Comparison of ENCODE assay signal across 14 cellular contexts in genomic region chr5:138716456-138716924, GRCh38. TPM values are rescaled to one million over a fixed set of nuclear protein-coding genes. Genes with fewer than 3 reads are reported as not detected.
DNase-seq lines count a peak whose midpoint lies in the region; ATAC-seq, FAIRE-seq and TF ChIP-seq lines count a peak whose summit lies in the region.
"Had no signal": no experiment of that assay in that cellular context is flagged by ENCODE, and none has a peak within 500 bp of the region (broad histone marks: within the 10 kb centered on the region; RNA-seq: fewer than 3 reads in every experiment).

No MANE protein-coding gene starts in this region.

- no peak for TF ChIP-seq RAD21 in Ishikawa (IDR thresholded peaks at IDR 0.05; ENCODE audit: low read depth)

- no peaks in the 10 kb centered on the region for H3K27me3 ChIP-seq in dorsolateral prefrontal cortex
- H3K27me3 ChIP-seq: sigmoid colon had no signal

- H3K27ac Mint-ChIP-seq in activated naive CD4-positive, alpha-beta T cell treated with anti-CD3 and anti-CD28 coated beads, Interleukin-2, amount 10 ng/mL, durations not matched to agents 7 days and 5 days: no peak overlapping the region
- H3K27ac Mint-ChIP-seq: activated T-helper 2 cell treated with anti-CD3 and anti-CD28 coated beads, Interferon-gamma antibody, Interleukin-2, Interleukin-4, amounts not matched to agents 10 μg/mL and 5 μg/mL and 100 μg/mL, durations not matched to agents 14 hours and 24 hours and 36 hours; CD4-positive, alpha-beta T cell had no signal

- H3K4me3 ChIP-seq in dorsolateral prefrontal cortex: no peak overlapping the region
- H3K4me3 ChIP-seq: sigmoid colon had no signal

- peaks cover 50% of the 10 kb centered on the region for H3K27me3 Mint-ChIP-seq in activated naive CD4-positive, alpha-beta T cell treated with anti-CD3 and anti-CD28 coated beads, Interleukin-2, amount 10 ng/mL, durations not matched to agents 7 days and 5 days

- no peak for TF ChIP-seq CTCF in dorsolateral prefrontal cortex (IDR thresholded peaks at IDR 0.05 in 54 of 56, conservative IDR thresholded peaks at IDR 0.05 in 2 of 56; ENCODE audit: low read depth in 1 of 56, partially characterized antibody in 56 of 56)

- no peaks in the 10 kb centered on the region for H3K36me3 Mint-ChIP-seq in activated naive CD4-positive, alpha-beta T cell treated with anti-CD3 and anti-CD28 coated beads, Interleukin-2, amount 10 ng/mL, durations not matched to agents 7 days and 5 days

- DNase-seq in DMS153 (lab: John Stamatoyannopoulos, UW): peak; percentile 74
- peak; percentile 15 for DNase-seq in RCC 7860 (ENCODE audit: low spot score)
- peak; percentile 36 for DNase-seq in iris pigment epithelial cell (ENCODE audit: low read depth)
- DNase-seq in activated naive CD4-positive, alpha-beta T cell treated with anti-CD3 and anti-CD28 coated beads, Interleukin-2, amount 10 ng/mL, durations not matched to agents 7 days and 5 days: no peak
- DNase-seq in caudate nucleus (lab: John Stamatoyannopoulos, UW): no peak
- DNase-seq in dorsolateral prefrontal cortex: no peak
- DNase-seq: CD4-positive, alpha-beta T cell; head of caudate nucleus; SHP77; sigmoid colon had no signal

- H3K27ac ChIP-seq in caudate nucleus (ENCODE audit: low read depth, low read length) (no peak overlapping the region), dorsolateral prefrontal cortex (no peak overlapping the region)
- H3K27ac ChIP-seq: sigmoid colon had no signal

- no peak for FAIRE-seq in RCC 7860 (lab: Jason Lieb, UNC)

- TF ChIP-seq EP300 in Ishikawa (IDR thresholded peaks at IDR 0.05; ENCODE audit: borderline replicate concordance): peak; percentile 90

- ATAC-seq in HG02981 (IDR thresholded peaks at IDR 0.05; ENCODE audit: unreplicated experiment): no peak
- ATAC-seq: activated CD4-positive, CD25-positive, alpha-beta regulatory T cell treated with anti-CD3 and anti-CD28 coated beads, Interleukin-2, amount 50 U/mL, for 24 hours had no signal

- no peaks in the 10 kb centered on the region for H3K9me3 Mint-ChIP-seq in activated naive CD4-positive, alpha-beta T cell treated with anti-CD3 and anti-CD28 coated beads, Interleukin-2, amount 10 ng/mL, durations not matched to agents 7 days and 5 days
- H3K9me3 Mint-ChIP-seq: activated T-helper 2 cell treated with anti-CD3 and anti-CD28 coated beads, Interferon-gamma antibody, Interleukin-2, Interleukin-4, amounts not matched to agents 10 μg/mL and 5 μg/mL and 100 μg/mL, durations not matched to agents 14 hours and 24 hours and 36 hours; CD4-positive, alpha-beta T cell had no signal

- CTCF ChIA-PET in activated naive CD4-positive, alpha-beta T cell treated with anti-CD3 and anti-CD28 coated beads, Interleukin-2, amount 10 ng/mL, durations not matched to agents 7 days and 5 days (lab: Charles Lee): no interaction called here

- no peak overlapping the region for H3K4me3 Mint-ChIP-seq in activated naive CD4-positive, alpha-beta T cell treated with anti-CD3 and anti-CD28 coated beads, Interleukin-2, amount 10 ng/mL, durations not matched to agents 7 days and 5 days
- H3K4me3 Mint-ChIP-seq: CD4-positive, alpha-beta T cell had no signal

- intact Hi-C loops in dorsolateral prefrontal cortex (cut with DNase I): no loop called here

- H3K4me1 Mint-ChIP-seq in activated naive CD4-positive, alpha-beta T cell treated with anti-CD3 and anti-CD28 coated beads, Interleukin-2, amount 10 ng/mL, durations not matched to agents 7 days and 5 days: no peaks in the 10 kb centered on the region

TF ChIP-seq in Ishikawa, 13 proteins besides CTCF, POLR2A, EP300 and RAD21:
- TF ChIP-seq CREB1 (IDR thresholded peaks at IDR 0.05; ENCODE audit: low read depth): no peak
- no peak for TF ChIP-seq EGR1 (IDR thresholded peaks at IDR 0.05)
- peak; percentile 98 for TF ChIP-seq NFIC (IDR thresholded peaks at IDR 0.05)
- peak; percentile 48; the same call in 1 of the 2 replicates for TF ChIP-seq YY1 (IDR thresholded peaks at IDR 0.05; ENCODE audit: low read depth)
- 0 out of 2 replicates have a peak, but pooled peaks have one; percentile 23 for TF ChIP-seq CEBPB (IDR thresholded peaks at IDR 0.05)
- peak; percentile 76 for TF ChIP-seq FOXM1 (IDR thresholded peaks at IDR 0.05; ENCODE audit: borderline replicate concordance, low read depth)
- peak; percentile 52; the same call in 1 of the 2 replicates for TF ChIP-seq MAX (IDR thresholded peaks at IDR 0.05)
- TF ChIP-seq TEAD4 (IDR thresholded peaks at IDR 0.05): peak; percentile 83
- peak; percentile 97 for TF ChIP-seq TCF12 (IDR thresholded peaks at IDR 0.05; ENCODE audit: low read depth)
- peak; percentile 59 for TF ChIP-seq ZBTB7A (IDR thresholded peaks at IDR 0.05; ENCODE audit: low read depth)
- no peak for TF ChIP-seq REST (IDR thresholded peaks at IDR 0.05; ENCODE audit: low read depth)

RNA-seq across cellular contexts. Expression of gene CTNNA1, which starts 36.7 kb away (rescaled TPM):
- 100 to 1,000 TPM; 120 to 434 (median 206) TPM for total RNA-seq in dorsolateral prefrontal cortex

Comparison
In these comparisons a context has a peak if more than half of its experiments do, and no peak if none do; other contexts are left out.
1. DNase-seq: peak in DMS153 (single experiment), RCC 7860 (single experiment) and iris pigment epithelial cell (single experiment); none in activated naive CD4-positive, alpha-beta T cell treated with anti-CD3 and anti-CD28 coated beads, Interleukin-2, amount 10 ng/mL, durations not matched to agents 7 days and 5 days (single experiment), caudate nucleus (0 of 61) and dorsolateral prefrontal cortex (0 of 10).